In the genomic region with DNA sequence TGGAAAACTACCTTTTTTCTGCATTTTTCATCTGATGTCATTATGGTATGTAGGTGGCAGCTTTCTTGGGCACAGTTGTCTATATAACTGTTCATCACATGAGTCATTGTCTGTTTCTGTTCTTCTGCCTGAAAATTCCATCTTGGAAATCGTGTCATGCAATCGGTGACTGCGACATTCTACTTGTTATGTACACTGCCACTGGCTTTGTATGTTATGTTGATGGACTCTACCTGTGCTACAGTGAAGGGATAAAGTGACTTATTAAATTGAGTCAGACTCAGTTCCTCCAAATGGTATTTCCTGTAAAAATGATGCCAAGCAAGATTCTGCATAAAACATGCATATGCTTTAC, we compare ENCODE assay signal across 2 cellular contexts.
TF ChIP-seq lines count a peak whose summit lies in the region.

No MANE protein-coding gene starts in this region.

TF ChIP-seq in IMR-90, 13 proteins besides CTCF, POLR2A, EP300 and RAD21:
- TF ChIP-seq FOS (IDR thresholded peaks at IDR 0.05; ENCODE audit: low read depth, low read length) (no peak), RFX5 (IDR thresholded peaks at IDR 0.05; ENCODE audit: low read depth, low read length) (no peak), SMC3 (IDR thresholded peaks at IDR 0.05; ENCODE audit: low read depth, low read length) (no peak), MAFK (IDR thresholded peaks at IDR 0.05; ENCODE audit: low read depth, low read length) (no peak), RCOR1 (IDR thresholded peaks at IDR 0.05; ENCODE audit: insufficient replicate concordance, low read length) (no peak), MXI1 (IDR thresholded peaks at IDR 0.05; ENCODE audit: borderline replicate concordance, low read depth, low read length) (no peak), BHLHE40 (IDR thresholded peaks at IDR 0.05; ENCODE audit: low read depth, low read length) (no peak), NFE2L2 (IDR thresholded peaks at IDR 0.05; ENCODE audit: low read depth, low read length) (no peak), CHD1 (IDR thresholded peaks at IDR 0.05; ENCODE audit: low read depth, low read length) (no peak), MAZ (IDR thresholded peaks at IDR 0.05; ENCODE audit: borderline replicate concordance, low read depth, low read length) (no peak), CEBPB (IDR thresholded peaks at IDR 0.05; ENCODE audit: low read depth, low read length) (no peak)
- TF ChIP-seq, protein P1, sequence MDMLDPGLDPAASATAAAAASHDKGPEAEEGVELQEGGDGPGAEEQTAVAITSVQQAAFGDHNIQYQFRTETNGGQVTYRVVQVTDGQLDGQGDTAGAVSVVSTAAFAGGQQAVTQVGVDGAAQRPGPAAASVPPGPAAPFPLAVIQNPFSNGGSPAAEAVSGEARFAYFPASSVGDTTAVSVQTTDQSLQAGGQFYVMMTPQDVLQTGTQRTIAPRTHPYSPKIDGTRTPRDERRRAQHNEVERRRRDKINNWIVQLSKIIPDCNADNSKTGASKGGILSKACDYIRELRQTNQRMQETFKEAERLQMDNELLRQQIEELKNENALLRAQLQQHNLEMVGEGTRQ (IDR thresholded peaks at IDR 0.05; ENCODE audit: low read depth, low read length), result no peak
- TF ChIP-seq, protein P2, sequence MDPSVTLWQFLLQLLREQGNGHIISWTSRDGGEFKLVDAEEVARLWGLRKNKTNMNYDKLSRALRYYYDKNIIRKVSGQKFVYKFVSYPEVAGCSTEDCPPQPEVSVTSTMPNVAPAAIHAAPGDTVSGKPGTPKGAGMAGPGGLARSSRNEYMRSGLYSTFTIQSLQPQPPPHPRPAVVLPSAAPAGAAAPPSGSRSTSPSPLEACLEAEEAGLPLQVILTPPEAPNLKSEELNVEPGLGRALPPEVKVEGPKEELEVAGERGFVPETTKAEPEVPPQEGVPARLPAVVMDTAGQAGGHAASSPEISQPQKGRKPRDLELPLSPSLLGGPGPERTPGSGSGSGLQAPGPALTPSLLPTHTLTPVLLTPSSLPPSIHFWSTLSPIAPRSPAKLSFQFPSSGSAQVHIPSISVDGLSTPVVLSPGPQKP (IDR thresholded peaks at IDR 0.05; ENCODE audit: borderline replicate concordance, low read depth, low read length), result no peak

TF ChIP-seq in K562, 482 proteins besides CTCF, POLR2A, EP300 and RAD21 (continues in another document):
- TF ChIP-seq MTA1 (IDR thresholded peaks at IDR 0.05; ENCODE audit: borderline replicate concordance) (no peak), ETS2 (tag; IDR thresholded peaks at IDR 0.05; ENCODE audit: borderline replicate concordance, poor library complexity, severe bottlenecking) (no peak), PCBP2 (IDR thresholded peaks at IDR 0.05; ENCODE audit: low read depth, low read length, poor library complexity, severe bottlenecking) (no peak), NFRKB (IDR thresholded peaks at IDR 0.05; ENCODE audit: low read depth) (no peak), GATA2 (CRISPR knock-in tag; IDR thresholded peaks at IDR 0.05) (no peak), KLF16 (IDR thresholded peaks at IDR 0.05) (no peak), EP400 (IDR thresholded peaks at IDR 0.05) (no peak), TSC22D4 (tag; IDR thresholded peaks at IDR 0.05) (no peak), ZNF3 (CRISPR knock-in tag; IDR thresholded peaks at IDR 0.05) (no peak), TCFL5 (CRISPR knock-in tag; conservative IDR thresholded peaks at IDR 0.05) (no peak), ZNF707 (CRISPR knock-in tag; conservative IDR thresholded peaks at IDR 0.05) (no peak), ZNF354B (CRISPR knock-in tag; IDR thresholded peaks at IDR 0.05) (no peak)
- TF ChIP-seq, protein P3, sequence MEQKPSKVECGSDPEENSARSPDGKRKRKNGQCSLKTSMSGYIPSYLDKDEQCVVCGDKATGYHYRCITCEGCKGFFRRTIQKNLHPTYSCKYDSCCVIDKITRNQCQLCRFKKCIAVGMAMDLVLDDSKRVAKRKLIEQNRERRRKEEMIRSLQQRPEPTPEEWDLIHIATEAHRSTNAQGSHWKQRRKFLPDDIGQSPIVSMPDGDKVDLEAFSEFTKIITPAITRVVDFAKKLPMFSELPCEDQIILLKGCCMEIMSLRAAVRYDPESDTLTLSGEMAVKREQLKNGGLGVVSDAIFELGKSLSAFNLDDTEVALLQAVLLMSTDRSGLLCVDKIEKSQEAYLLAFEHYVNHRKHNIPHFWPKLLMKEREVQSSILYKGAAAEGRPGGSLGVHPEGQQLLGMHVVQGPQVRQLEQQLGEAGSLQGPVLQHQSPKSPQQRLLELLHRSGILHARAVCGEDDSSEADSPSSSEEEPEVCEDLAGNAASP (IDR thresholded peaks at IDR 0.05), result no peak
- TF ChIP-seq, protein P4, sequence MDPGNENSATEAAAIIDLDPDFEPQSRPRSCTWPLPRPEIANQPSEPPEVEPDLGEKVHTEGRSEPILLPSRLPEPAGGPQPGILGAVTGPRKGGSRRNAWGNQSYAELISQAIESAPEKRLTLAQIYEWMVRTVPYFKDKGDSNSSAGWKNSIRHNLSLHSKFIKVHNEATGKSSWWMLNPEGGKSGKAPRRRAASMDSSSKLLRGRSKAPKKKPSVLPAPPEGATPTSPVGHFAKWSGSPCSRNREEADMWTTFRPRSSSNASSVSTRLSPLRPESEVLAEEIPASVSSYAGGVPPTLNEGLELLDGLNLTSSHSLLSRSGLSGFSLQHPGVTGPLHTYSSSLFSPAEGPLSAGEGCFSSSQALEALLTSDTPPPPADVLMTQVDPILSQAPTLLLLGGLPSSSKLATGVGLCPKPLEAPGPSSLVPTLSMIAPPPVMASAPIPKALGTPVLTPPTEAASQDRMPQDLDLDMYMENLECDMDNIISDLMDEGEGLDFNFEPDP (CRISPR knock-in tag; IDR thresholded peaks at IDR 0.05), result no peak
- TF ChIP-seq, protein P5, sequence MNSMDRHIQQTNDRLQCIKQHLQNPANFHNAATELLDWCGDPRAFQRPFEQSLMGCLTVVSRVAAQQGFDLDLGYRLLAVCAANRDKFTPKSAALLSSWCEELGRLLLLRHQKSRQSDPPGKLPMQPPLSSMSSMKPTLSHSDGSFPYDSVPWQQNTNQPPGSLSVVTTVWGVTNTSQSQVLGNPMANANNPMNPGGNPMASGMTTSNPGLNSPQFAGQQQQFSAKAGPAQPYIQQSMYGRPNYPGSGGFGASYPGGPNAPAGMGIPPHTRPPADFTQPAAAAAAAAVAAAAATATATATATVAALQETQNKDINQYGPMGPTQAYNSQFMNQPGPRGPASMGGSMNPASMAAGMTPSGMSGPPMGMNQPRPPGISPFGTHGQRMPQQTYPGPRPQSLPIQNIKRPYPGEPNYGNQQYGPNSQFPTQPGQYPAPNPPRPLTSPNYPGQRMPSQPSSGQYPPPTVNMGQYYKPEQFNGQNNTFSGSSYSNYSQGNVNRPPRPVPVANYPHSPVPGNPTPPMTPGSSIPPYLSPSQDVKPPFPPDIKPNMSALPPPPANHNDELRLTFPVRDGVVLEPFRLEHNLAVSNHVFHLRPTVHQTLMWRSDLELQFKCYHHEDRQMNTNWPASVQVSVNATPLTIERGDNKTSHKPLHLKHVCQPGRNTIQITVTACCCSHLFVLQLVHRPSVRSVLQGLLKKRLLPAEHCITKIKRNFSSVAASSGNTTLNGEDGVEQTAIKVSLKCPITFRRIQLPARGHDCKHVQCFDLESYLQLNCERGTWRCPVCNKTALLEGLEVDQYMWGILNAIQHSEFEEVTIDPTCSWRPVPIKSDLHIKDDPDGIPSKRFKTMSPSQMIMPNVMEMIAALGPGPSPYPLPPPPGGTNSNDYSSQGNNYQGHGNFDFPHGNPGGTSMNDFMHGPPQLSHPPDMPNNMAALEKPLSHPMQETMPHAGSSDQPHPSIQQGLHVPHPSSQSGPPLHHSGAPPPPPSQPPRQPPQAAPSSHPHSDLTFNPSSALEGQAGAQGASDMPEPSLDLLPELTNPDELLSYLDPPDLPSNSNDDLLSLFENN (IDR thresholded peaks at IDR 0.05; ENCODE audit: low read depth in 2 of 2, low read length in 2 of 2), result no peak
- TF ChIP-seq, protein P6, sequence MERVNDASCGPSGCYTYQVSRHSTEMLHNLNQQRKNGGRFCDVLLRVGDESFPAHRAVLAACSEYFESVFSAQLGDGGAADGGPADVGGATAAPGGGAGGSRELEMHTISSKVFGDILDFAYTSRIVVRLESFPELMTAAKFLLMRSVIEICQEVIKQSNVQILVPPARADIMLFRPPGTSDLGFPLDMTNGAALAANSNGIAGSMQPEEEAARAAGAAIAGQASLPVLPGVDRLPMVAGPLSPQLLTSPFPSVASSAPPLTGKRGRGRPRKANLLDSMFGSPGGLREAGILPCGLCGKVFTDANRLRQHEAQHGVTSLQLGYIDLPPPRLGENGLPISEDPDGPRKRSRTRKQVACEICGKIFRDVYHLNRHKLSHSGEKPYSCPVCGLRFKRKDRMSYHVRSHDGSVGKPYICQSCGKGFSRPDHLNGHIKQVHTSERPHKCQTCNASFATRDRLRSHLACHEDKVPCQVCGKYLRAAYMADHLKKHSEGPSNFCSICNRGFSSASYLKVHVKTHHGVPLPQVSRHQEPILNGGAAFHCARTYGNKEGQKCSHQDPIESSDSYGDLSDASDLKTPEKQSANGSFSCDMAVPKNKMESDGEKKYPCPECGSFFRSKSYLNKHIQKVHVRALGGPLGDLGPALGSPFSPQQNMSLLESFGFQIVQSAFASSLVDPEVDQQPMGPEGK (CRISPR knock-in tag; IDR thresholded peaks at IDR 0.05; ENCODE audit: borderline replicate concordance), result no peak
- TF ChIP-seq, protein P7, sequence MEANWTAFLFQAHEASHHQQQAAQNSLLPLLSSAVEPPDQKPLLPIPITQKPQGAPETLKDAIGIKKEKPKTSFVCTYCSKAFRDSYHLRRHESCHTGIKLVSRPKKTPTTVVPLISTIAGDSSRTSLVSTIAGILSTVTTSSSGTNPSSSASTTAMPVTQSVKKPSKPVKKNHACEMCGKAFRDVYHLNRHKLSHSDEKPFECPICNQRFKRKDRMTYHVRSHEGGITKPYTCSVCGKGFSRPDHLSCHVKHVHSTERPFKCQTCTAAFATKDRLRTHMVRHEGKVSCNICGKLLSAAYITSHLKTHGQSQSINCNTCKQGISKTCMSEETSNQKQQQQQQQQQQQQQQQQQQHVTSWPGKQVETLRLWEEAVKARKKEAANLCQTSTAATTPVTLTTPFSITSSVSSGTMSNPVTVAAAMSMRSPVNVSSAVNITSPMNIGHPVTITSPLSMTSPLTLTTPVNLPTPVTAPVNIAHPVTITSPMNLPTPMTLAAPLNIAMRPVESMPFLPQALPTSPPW (CRISPR knock-in tag; IDR thresholded peaks at IDR 0.05), result no peak
- TF ChIP-seq, protein P8, sequence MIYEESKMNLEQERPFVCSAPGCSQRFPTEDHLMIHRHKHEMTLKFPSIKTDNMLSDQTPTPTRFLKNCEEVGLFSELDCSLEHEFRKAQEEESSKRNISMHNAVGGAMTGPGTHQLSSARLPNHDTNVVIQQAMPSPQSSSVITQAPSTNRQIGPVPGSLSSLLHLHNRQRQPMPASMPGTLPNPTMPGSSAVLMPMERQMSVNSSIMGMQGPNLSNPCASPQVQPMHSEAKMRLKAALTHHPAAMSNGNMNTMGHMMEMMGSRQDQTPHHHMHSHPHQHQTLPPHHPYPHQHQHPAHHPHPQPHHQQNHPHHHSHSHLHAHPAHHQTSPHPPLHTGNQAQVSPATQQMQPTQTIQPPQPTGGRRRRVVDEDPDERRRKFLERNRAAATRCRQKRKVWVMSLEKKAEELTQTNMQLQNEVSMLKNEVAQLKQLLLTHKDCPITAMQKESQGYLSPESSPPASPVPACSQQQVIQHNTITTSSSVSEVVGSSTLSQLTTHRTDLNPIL (CRISPR knock-in tag; IDR thresholded peaks at IDR 0.05), result no peak
- TF ChIP-seq, protein P9, sequence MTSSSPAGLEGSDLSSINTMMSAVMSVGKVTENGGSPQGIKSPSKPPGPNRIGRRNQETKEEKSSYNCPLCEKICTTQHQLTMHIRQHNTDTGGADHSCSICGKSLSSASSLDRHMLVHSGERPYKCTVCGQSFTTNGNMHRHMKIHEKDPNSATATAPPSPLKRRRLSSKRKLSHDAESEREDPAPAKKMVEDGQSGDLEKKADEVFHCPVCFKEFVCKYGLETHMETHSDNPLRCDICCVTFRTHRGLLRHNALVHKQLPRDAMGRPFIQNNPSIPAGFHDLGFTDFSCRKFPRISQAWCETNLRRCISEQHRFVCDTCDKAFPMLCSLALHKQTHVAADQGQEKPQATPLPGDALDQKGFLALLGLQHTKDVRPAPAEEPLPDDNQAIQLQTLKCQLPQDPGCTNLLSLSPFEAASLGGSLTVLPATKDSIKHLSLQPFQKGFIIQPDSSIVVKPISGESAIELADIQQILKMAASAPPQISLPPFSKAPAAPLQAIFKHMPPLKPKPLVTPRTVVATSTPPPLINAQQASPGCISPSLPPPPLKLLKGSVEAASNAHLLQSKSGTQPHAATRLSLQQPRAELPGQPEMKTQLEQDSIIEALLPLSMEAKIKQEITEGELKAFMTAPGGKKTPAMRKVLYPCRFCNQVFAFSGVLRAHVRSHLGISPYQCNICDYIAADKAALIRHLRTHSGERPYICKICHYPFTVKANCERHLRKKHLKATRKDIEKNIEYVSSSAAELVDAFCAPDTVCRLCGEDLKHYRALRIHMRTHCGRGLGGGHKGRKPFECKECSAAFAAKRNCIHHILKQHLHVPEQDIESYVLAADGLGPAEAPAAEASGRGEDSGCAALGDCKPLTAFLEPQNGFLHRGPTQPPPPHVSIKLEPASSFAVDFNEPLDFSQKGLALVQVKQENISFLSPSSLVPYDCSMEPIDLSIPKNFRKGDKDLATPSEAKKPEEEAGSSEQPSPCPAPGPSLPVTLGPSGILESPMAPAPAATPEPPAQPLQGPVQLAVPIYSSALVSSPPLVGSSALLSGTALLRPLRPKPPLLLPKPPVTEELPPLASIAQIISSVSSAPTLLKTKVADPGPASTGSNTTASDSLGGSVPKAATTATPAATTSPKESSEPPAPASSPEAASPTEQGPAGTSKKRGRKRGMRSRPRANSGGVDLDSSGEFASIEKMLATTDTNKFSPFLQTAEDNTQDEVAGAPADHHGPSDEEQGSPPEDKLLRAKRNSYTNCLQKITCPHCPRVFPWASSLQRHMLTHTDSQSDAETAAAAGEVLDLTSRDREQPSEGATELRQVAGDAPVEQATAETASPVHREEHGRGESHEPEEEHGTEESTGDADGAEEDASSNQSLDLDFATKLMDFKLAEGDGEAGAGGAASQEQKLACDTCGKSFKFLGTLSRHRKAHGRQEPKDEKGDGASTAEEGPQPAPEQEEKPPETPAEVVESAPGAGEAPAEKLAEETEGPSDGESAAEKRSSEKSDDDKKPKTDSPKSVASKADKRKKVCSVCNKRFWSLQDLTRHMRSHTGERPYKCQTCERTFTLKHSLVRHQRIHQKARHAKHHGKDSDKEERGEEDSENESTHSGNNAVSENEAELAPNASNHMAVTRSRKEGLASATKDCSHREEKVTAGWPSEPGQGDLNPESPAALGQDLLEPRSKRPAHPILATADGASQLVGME (CRISPR knock-in tag; IDR thresholded peaks at IDR 0.05), result no peak
